Comparison of ENCODE assay signal across 1 cellular context in genomic region chr2:46547223-46548102, GRCh38.
TF ChIP-seq lines count a peak whose summit lies in the region.

No MANE protein-coding gene starts in this region.

TF ChIP-seq in HepG2, 621 proteins besides CTCF, POLR2A, EP300 and RAD21 (continued from another document):
- TF ChIP-seq PREB (CRISPR knock-in tag; IDR thresholded peaks at IDR 0.05) (no peak), MLX (CRISPR knock-in tag; IDR thresholded peaks at IDR 0.05) (peak; percentile 56; the same call in 1 of the 2 replicates), RFX5 (IDR thresholded peaks at IDR 0.05; ENCODE audit: low read depth, low read length) (no peak), ZNF570 (CRISPR knock-in tag; IDR thresholded peaks at IDR 0.05; ENCODE audit: borderline replicate concordance) (no peak), ZNF354B (CRISPR knock-in tag; IDR thresholded peaks at IDR 0.05) (no peak), ARID5B (CRISPR knock-in tag; IDR thresholded peaks at IDR 0.05) (peak; percentile 92), SOX13 (IDR thresholded peaks at IDR 0.05) (peak; percentile 97), SOX13 (CRISPR knock-in tag; conservative IDR thresholded peaks at IDR 0.05 in 1 of 2, IDR thresholded peaks at IDR 0.05 in 1 of 2) (peak in 1 of 2 experiments; percentile 99; a peak in 2 of 4 replicates), RAD51 (IDR thresholded peaks at IDR 0.05; ENCODE audit: borderline replicate concordance) (no peak), PTBP1 (IDR thresholded peaks at IDR 0.05; ENCODE audit: low read depth, low read length, poor library complexity, severe bottlenecking) (no peak), NR2F6 (IDR thresholded peaks at IDR 0.05) (peak; percentile 99), NR2F6 (CRISPR knock-in tag; IDR thresholded peaks at IDR 0.05) (peak; percentile 99), CEBPG (CRISPR knock-in tag; IDR thresholded peaks at IDR 0.05) (0 out of 2 replicates have a peak, but pooled peaks have one; percentile 19), BRD4 (CRISPR knock-in tag; IDR thresholded peaks at IDR 0.05) (no peak), ZNF558 (CRISPR knock-in tag; IDR thresholded peaks at IDR 0.05; ENCODE audit: borderline replicate concordance) (no peak), ZNF160 (CRISPR knock-in tag; IDR thresholded peaks at IDR 0.05) (no peak), MATR3 (CRISPR knock-in tag; IDR thresholded peaks at IDR 0.05) (no peak), SP5 (CRISPR knock-in tag; IDR thresholded peaks at IDR 0.05; ENCODE audit: borderline replicate concordance, low read depth) (0 out of 2 replicates have a peak, but pooled peaks have one; percentile 41), MED1 (CRISPR knock-in tag; IDR thresholded peaks at IDR 0.05) (peak; percentile 63; the same call in 1 of the 2 replicates), ZNF343 (CRISPR knock-in tag; IDR thresholded peaks at IDR 0.05) (no peak), TBL1XR1 (IDR thresholded peaks at IDR 0.05; ENCODE audit: borderline replicate concordance, low read length, partially characterized antibody) (peak; percentile 99), ZSCAN31 (CRISPR knock-in tag; IDR thresholded peaks at IDR 0.05; ENCODE audit: low read depth) (no peak), LRRFIP1 (CRISPR knock-in tag; conservative IDR thresholded peaks at IDR 0.05) (no peak), MXI1 (IDR thresholded peaks at IDR 0.05; ENCODE audit: borderline replicate concordance, low read depth, low read length) (no peak), SKI (IDR thresholded peaks at IDR 0.05; ENCODE audit: partially characterized antibody) (peak; percentile 100), MXD4 (CRISPR knock-in tag; IDR thresholded peaks at IDR 0.05) (peak; percentile 65; the same call in 1 of the 2 replicates), U2AF1 (optimal IDR thresholded peaks at IDR 0.05; ENCODE audit: low read depth, low read length) (no peak), AHDC1 (CRISPR knock-in tag; IDR thresholded peaks at IDR 0.05; ENCODE audit: borderline replicate concordance) (no peak), JUN (CRISPR knock-in tag; IDR thresholded peaks at IDR 0.05) (no peak), NR2F2 (IDR thresholded peaks at IDR 0.05; ENCODE audit: borderline replicate concordance, low read depth) (peak; percentile 98), ZNF331 (CRISPR knock-in tag; IDR thresholded peaks at IDR 0.05) (peak; percentile 91), ZNF451 (CRISPR knock-in tag; IDR thresholded peaks at IDR 0.05) (0 out of 2 replicates have a peak, but pooled peaks have one; percentile 43), ZNF296 (CRISPR knock-in tag; conservative IDR thresholded peaks at IDR 0.05) (no peak)
